ENCODE assay signal across 8 cellular contexts in the genomic region with DNA sequence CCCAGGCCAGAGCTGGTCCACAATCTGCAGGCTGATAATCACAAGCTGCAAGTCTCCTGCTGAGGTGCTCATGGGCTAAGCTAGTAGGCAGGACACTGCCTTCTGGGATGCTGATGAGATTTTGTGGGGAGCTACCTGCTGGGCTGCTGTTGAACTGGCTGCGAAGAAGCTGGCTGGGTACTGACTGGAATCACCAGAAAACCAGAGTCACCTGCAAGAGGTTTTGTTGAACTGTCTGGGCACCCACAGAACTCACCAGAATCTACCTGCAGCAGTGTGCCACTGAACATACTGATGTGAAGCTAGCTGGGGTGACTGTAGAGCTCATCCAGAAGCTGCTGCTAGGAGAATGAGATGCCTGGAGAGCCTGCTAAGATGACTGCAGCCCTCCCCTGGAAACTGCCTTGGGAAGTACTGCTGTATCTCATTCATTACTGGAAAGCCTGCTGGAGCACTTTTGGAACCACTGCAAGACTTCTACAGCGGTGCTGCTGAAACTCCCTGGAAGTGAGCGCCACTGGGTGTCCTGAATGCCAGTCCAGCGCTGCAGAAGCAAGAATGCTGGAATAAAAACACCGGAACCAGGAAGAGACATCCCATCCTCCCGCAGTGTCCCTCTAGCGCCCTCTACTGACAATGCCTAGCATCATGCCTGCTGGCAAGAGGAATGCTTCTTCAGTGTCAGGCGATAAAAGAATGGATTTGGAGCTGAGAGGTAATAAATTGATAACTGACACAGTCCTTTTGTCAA.
DNase-seq lines count a peak whose midpoint lies in the region; ATAC-seq, FAIRE-seq and TF ChIP-seq lines count a peak whose summit lies in the region.

No MANE protein-coding gene starts in this region.

- H3K4me3 ChIP-seq in BJ (ENCODE audit: low read depth, low read length) (no peak overlapping the region; the same call in 1 of the 2 replicates), bronchial epithelial cell (ENCODE audit: low read depth, low read length) (no peak overlapping the region), spleen (peak overlapping the region in 1 of 8 donors; percentile 33)

- H3K36me3 ChIP-seq in BJ (ENCODE audit: control insufficient read depth, insufficient read depth, low read length) (no peaks in the 10 kb centered on the region), bronchial epithelial cell (ENCODE audit: control insufficient read depth, insufficient read depth, low read length) (no peaks in the 10 kb centered on the region), spleen (no peaks in the 10 kb centered on the region)

- intact Hi-C loops in spleen (cut with DNase I; ENCODE audit: low total_unique reads) = no loop called here

- no peak for FAIRE-seq in bronchial epithelial cell (lab: Jason Lieb, UNC)

- peaks cover 0 to 1% (median 0%) of the 10 kb centered on the region in 6 donors for H3K9me3 Mint-ChIP-seq in immature natural killer cell

- H3K4me1 ChIP-seq in spleen = peaks cover 0 to 6% (median 1%) of the 10 kb centered on the region in 6 donors

- CTCF ChIA-PET in BJ (lab: Yijun Ruan, JAX) = interaction anchor here (0.6 to 4.2 kb wide), 35 partner anchors 9 to 945 kb away, joined by 3 to 60 read pairs (median 4); no protein-coding TSS in a partner anchor

- H3K27ac ChIP-seq in spleen = no peak overlapping the region

- H3K4me1 Mint-ChIP-seq in immature natural killer cell = no peaks in the 10 kb centered on the region

- POLR2A ChIA-PET in BJ (lab: Charles Lee) = no interaction called here

- 37 to 70% (median 62%) methylated on average over 7 to 8 of the region's 8 CpGs for WGBS in spleen, 5 donors

- H3K27me3 ChIP-seq in BJ (ENCODE audit: control insufficient read depth, insufficient read depth, low read length) (no peaks in the 10 kb centered on the region), bronchial epithelial cell (ENCODE audit: control insufficient read depth, insufficient read depth, low read length) (no peaks in the 10 kb centered on the region), spleen (replicated peaks in 1 of 7) (no peaks in the 10 kb centered on the region)

- TF ChIP-seq CTCF in BJ (IDR thresholded peaks at IDR 0.05; ENCODE audit: insufficient read depth, low read depth, low read length) = peak; percentile 99
- TF ChIP-seq CTCF in bronchial epithelial cell (IDR thresholded peaks at IDR 0.05; ENCODE audit: insufficient read depth, low read length, severe bottlenecking) = peak; percentile 92
- TF ChIP-seq CTCF in spleen (IDR thresholded peaks at IDR 0.05 in 8 of 11, conservative IDR thresholded peaks at IDR 0.05 in 3 of 11) = peak; percentile 27 to 85 (median 76)

- peaks cover 0 to 21% (median 14%) of the 10 kb centered on the region in 8 donors for H3K9me3 ChIP-seq in spleen

- H3K27me3 Mint-ChIP-seq in immature natural killer cell (ENCODE audit: low read depth in 3 of 3) = peaks cover 3 to 12% (median 11%) of the 10 kb centered on the region in 3 donors

- H3K27ac Mint-ChIP-seq in immature natural killer cell = no peak overlapping the region

- DNase-seq in BJ (ENCODE audit: low read depth) = no peak
- DNase-seq in NCI-H1092 (lab: John Stamatoyannopoulos, UW) = peak; percentile 13
- DNase-seq in T follicular helper cell (ENCODE audit: low read depth) = peak; percentile 13
- DNase-seq in bronchial epithelial cell (ENCODE audit: low read depth) = peak; percentile 70
- DNase-seq in immature natural killer cell = peak; percentile 32 to 52 (median 37)
- DNase-seq in spleen = no peak

- no peak overlapping the region for H3K4me3 Mint-ChIP-seq in immature natural killer cell

- TF ChIP-seq POLR2A in spleen (IDR thresholded peaks at IDR 0.05) = no peak

- ATAC-seq in GM19438 (IDR thresholded peaks at IDR 0.05; ENCODE audit: low read depth, unreplicated experiment) = peak; percentile 61
- ATAC-seq in HG03135 (IDR thresholded peaks at IDR 0.05; ENCODE audit: unreplicated experiment) = no peak

- peaks cover 0 to 5% (median 0%) of the 10 kb centered on the region in 3 donors for H3K36me3 Mint-ChIP-seq in immature natural killer cell

Comparison
In these comparisons a context has a peak if more than half of its experiments do, and no peak if none do; other contexts are left out.
1. DNase-seq: peak in NCI-H1092 (single experiment), T follicular helper cell (single experiment), bronchial epithelial cell (single experiment) and immature natural killer cell (3 of 3); none in BJ (single experiment) and spleen (single experiment).
2. Peak in every context shown above with its lines, with median percentiles within 50 percentile points of each other: CTCF ChIP-seq.